ENCODE assay signal across 8 cellular contexts in genomic region chr1:192807968-192808587, GRCh38. TPM values are rescaled to one million over a fixed set of nuclear protein-coding genes. Genes with fewer than 3 reads are reported as not detected.
A peak's percentile ranks its signal among the peaks of the same experiment; 100 is the strongest.
DNase-seq lines count a peak whose midpoint lies in the region; ATAC-seq and TF ChIP-seq lines count a peak whose summit lies in the region.

No MANE protein-coding gene starts in this region.

- DNase-seq in CD4-positive, alpha-beta T cell: peak in 2 of 10 experiments; percentile 3 to 17
- DNase-seq in activated naive CD8-positive, alpha-beta T cell treated with anti-CD3 and anti-CD28 coated beads, Interleukin-2, amount 10 ng/mL, durations not matched to agents 7 days and 5 days: no peak
- no peak for DNase-seq in effector CD4-positive, alpha-beta T cell
- no peak for DNase-seq in RPMI8226

- POLR2A ChIA-PET in CD4-positive, alpha-beta T cell (lab: Charles Lee): interaction anchor here (0.6 to 4.1 kb wide), 6 partner anchors 11 to 331 kb away, joined by 3 to 41 read pairs (median 8); partner anchors contain the start of genes CDC73, RO60 and UCHL5
- POLR2A ChIA-PET in activated naive CD8-positive, alpha-beta T cell treated with anti-CD3 and anti-CD28 coated beads, Interleukin-2, amount 10 ng/mL, durations not matched to agents 7 days and 5 days (lab: Charles Lee): interaction anchor here (1.5 kb wide), 1 partner anchor 251 kb away, joined by 6 read pairs; the partner anchor contains the start of gene UCHL5

- no peaks in the 10 kb centered on the region for H3K27me3 Mint-ChIP-seq in CD4-positive, alpha-beta T cell
- H3K27me3 Mint-ChIP-seq in activated naive CD8-positive, alpha-beta T cell treated with anti-CD3 and anti-CD28 coated beads, Interleukin-2, amount 10 ng/mL, durations not matched to agents 7 days and 5 days: peaks cover 2% of the 10 kb centered on the region

- peak overlapping the region; percentile 76 for H3K27ac ChIP-seq in CD4-positive, alpha-beta T cell (ENCODE audit: low read depth, low read length)
- peak overlapping the region; percentile 57; the same call in 1 of the 2 replicates for H3K27ac ChIP-seq in HUES64 (ENCODE audit: low read depth, low read length)
- peak overlapping the region; percentile 13 to 94 (median 83) for H3K27ac ChIP-seq in skin epidermis

- peaks cover 16% of the 10 kb centered on the region for H3K36me3 Mint-ChIP-seq in CD4-positive, alpha-beta T cell (ENCODE audit: low read depth)
- peaks cover 2% of the 10 kb centered on the region for H3K36me3 Mint-ChIP-seq in activated naive CD8-positive, alpha-beta T cell treated with anti-CD3 and anti-CD28 coated beads, Interleukin-2, amount 10 ng/mL, durations not matched to agents 7 days and 5 days

- CTCF ChIA-PET in CD4-positive, alpha-beta T cell (lab: Charles Lee): interaction anchor here (1.0 to 4.4 kb wide), 7 partner anchors 9 to 314 kb away, joined by 3 to 22 read pairs (median 5); partner anchors contain the start of genes CDC73, RO60 and UCHL5

- peak overlapping the region; percentile 99 for H3K4me3 Mint-ChIP-seq in CD4-positive, alpha-beta T cell
- peak overlapping the region; percentile 98 for H3K4me3 Mint-ChIP-seq in activated naive CD8-positive, alpha-beta T cell treated with anti-CD3 and anti-CD28 coated beads, Interleukin-2, amount 10 ng/mL, durations not matched to agents 7 days and 5 days

- H3K27me3 ChIP-seq in CD4-positive, alpha-beta T cell (ENCODE audit: control insufficient read depth, insufficient read depth, low read length): no peaks in the 10 kb centered on the region
- H3K27me3 ChIP-seq in HUES64 (ENCODE audit: insufficient read depth, low read length) (peaks cover 13% of the 10 kb centered on the region; the same call in 1 of the 2 replicates), iPS-15b (ENCODE audit: control insufficient read depth, insufficient read depth, low read length) (peaks cover 10% of the 10 kb centered on the region)

- ATAC-seq in CD4-positive, alpha-beta T cell (ENCODE audit: poor library complexity): no peak
- ATAC-seq in activated naive CD8-positive, alpha-beta T cell treated with anti-CD3 and anti-CD28 coated beads, Interleukin-2, amount 10 ng/mL, durations not matched to agents 7 days and 5 days (ENCODE audit: low read depth): no peak
- ATAC-seq in HG02610 (IDR thresholded peaks at IDR 0.05; ENCODE audit: unreplicated experiment): no peak

- TF ChIP-seq CTCF in CD4-positive, alpha-beta T cell (IDR thresholded peaks at IDR 0.05): no peak

- no peaks in the 10 kb centered on the region for H3K9me3 Mint-ChIP-seq in CD4-positive, alpha-beta T cell
- no peaks in the 10 kb centered on the region for H3K9me3 Mint-ChIP-seq in activated naive CD8-positive, alpha-beta T cell treated with anti-CD3 and anti-CD28 coated beads, Interleukin-2, amount 10 ng/mL, durations not matched to agents 7 days and 5 days

- H3K4me3 ChIP-seq in HUES64 (ENCODE audit: low read length) (peak overlapping the region; percentile 87), iPS-15b (ENCODE audit: low read depth, low read length) (peak overlapping the region; percentile 89), skin epidermis (peak overlapping the region; percentile 54 to 77 (median 62))

- H3K4me1 Mint-ChIP-seq in CD4-positive, alpha-beta T cell (ENCODE audit: low read depth): peaks cover 36% of the 10 kb centered on the region
- peaks cover 19% of the 10 kb centered on the region for H3K4me1 Mint-ChIP-seq in activated naive CD8-positive, alpha-beta T cell treated with anti-CD3 and anti-CD28 coated beads, Interleukin-2, amount 10 ng/mL, durations not matched to agents 7 days and 5 days

- H3K4me1 ChIP-seq in HUES64 (ENCODE audit: insufficient read depth, low read length) (peaks cover 17% of the 10 kb centered on the region), iPS-15b (ENCODE audit: control insufficient read depth, insufficient read depth, low read length) (peaks cover 11% of the 10 kb centered on the region)

- no peaks in the 10 kb centered on the region for H3K9me3 ChIP-seq in CD4-positive, alpha-beta T cell (ENCODE audit: control insufficient read depth, low read length)
- H3K9me3 ChIP-seq in HUES64 (ENCODE audit: insufficient read depth, low read depth, low read length) (no peaks in the 10 kb centered on the region), iPS-15b (ENCODE audit: control insufficient read depth, insufficient read depth, low read length) (no peaks in the 10 kb centered on the region)

- peak overlapping the region; percentile 77 for H3K9ac ChIP-seq in HUES64 (ENCODE audit: low read depth, low read length)
- no peak overlapping the region for H3K9ac ChIP-seq in iPS-15b (ENCODE audit: low read depth, low read length)

- intact Hi-C loops in CD4-positive, alpha-beta T cell (cut with DNase I, micrococcal nuclease): loop anchor here (1.0 to 10.0 kb wide), 7 partner anchors 223 to 1489 kb away; partner anchors contain the start of gene CDC73 (in 1 of the 2)

- H3K36me3 ChIP-seq in HUES64 (ENCODE audit: insufficient read depth, low read length) (peaks cover 24% of the 10 kb centered on the region), iPS-15b (ENCODE audit: control insufficient read depth, insufficient read depth, low read length) (peaks cover 9% of the 10 kb centered on the region)

- WGBS in HUES64: 11% methylated on average over 13 of the region's 13 CpGs

- H3K27ac Mint-ChIP-seq in CD4-positive, alpha-beta T cell: peak overlapping the region; percentile 96
- H3K27ac Mint-ChIP-seq in activated naive CD8-positive, alpha-beta T cell treated with anti-CD3 and anti-CD28 coated beads, Interleukin-2, amount 10 ng/mL, durations not matched to agents 7 days and 5 days: peak overlapping the region; percentile 82

RNA-seq across cellular contexts. Expression of gene RGS2, which starts 0.8 kb away (rescaled TPM):
- 100 to 1,000 TPM; 142 to 155 TPM for total RNA-seq in CD4-positive, alpha-beta T cell
- polyA plus RNA-seq in HUES64 (2013, experiment 1 of 2): 13.2 TPM
- 15.9 TPM for polyA plus RNA-seq in HUES64 (2013, experiment 2 of 2)
- total RNA-seq in activated naive CD8-positive, alpha-beta T cell treated with anti-CD3 and anti-CD28 coated beads, Interleukin-2, amount 10 ng/mL, durations not matched to agents 7 days and 5 days: 10 to 100 TPM; 17.5 TPM

Comparison
In these comparisons a context has a peak if more than half of its experiments do, and no peak if none do; other contexts are left out.
1. RNA of gene RGS2, which starts 0.8 kb away (total RNA-seq): 142 to 155 TPM in CD4-positive, alpha-beta T cell; 17.5 TPM in activated naive CD8-positive, alpha-beta T cell treated with anti-CD3 and anti-CD28 coated beads, Interleukin-2, amount 10 ng/mL, durations not matched to agents 7 days and 5 days; every median in the first group is over 4 times any median in the second.
2. Peak in every context shown above with its lines, with median percentiles within 50 percentile points of each other: H3K27ac ChIP-seq and H3K4me3 ChIP-seq.